In genomic region chr16:68076560-68076959, GRCh38 we compare ENCODE assay signal across 1 cellular context.
TF ChIP-seq lines count a peak whose summit lies in the region.

No MANE protein-coding gene starts in this region.

TF ChIP-seq in HepG2, 621 proteins besides CTCF, POLR2A, EP300 and RAD21 (continued from another document):
- TF ChIP-seq ZBTB40 (IDR thresholded peaks at IDR 0.05): no peak
- no peak for TF ChIP-seq ZBTB40 (CRISPR knock-in tag; IDR thresholded peaks at IDR 0.05)
- no peak for TF ChIP-seq ZNF709 (CRISPR knock-in tag; IDR thresholded peaks at IDR 0.05)
- no peak for TF ChIP-seq HNRNPLL (IDR thresholded peaks at IDR 0.05; ENCODE audit: low read depth, low read length, poor library complexity, severe bottlenecking)
- TF ChIP-seq MXD1 (CRISPR knock-in tag; IDR thresholded peaks at IDR 0.05): no peak
- no peak for TF ChIP-seq NONO (IDR thresholded peaks at IDR 0.05)
- TF ChIP-seq NONO (CRISPR knock-in tag; conservative IDR thresholded peaks at IDR 0.05): no peak
- no peak for TF ChIP-seq USF2 (IDR thresholded peaks at IDR 0.05; ENCODE audit: low read depth, low read length)
- no peak for TF ChIP-seq USF2 (CRISPR knock-in tag; IDR thresholded peaks at IDR 0.05; ENCODE audit: borderline replicate concordance)
- no peak for TF ChIP-seq PBX2 (CRISPR knock-in tag; IDR thresholded peaks at IDR 0.05)
- TF ChIP-seq ZNF616 (CRISPR knock-in tag; IDR thresholded peaks at IDR 0.05; ENCODE audit: low read depth): no peak
- peak; percentile 28; the same call in 1 of the 2 replicates for TF ChIP-seq HIC2 (CRISPR knock-in tag; IDR thresholded peaks at IDR 0.05; ENCODE audit: low read depth)
- no peak for TF ChIP-seq ATF2 (CRISPR knock-in tag; IDR thresholded peaks at IDR 0.05)
- peak; percentile 54; the same call in 1 of the 2 replicates for TF ChIP-seq RXRB (CRISPR knock-in tag; IDR thresholded peaks at IDR 0.05; ENCODE audit: borderline replicate concordance)
- TF ChIP-seq ZNF784 (CRISPR knock-in tag; IDR thresholded peaks at IDR 0.05; ENCODE audit: borderline replicate concordance): no peak
